In the genomic region with DNA sequence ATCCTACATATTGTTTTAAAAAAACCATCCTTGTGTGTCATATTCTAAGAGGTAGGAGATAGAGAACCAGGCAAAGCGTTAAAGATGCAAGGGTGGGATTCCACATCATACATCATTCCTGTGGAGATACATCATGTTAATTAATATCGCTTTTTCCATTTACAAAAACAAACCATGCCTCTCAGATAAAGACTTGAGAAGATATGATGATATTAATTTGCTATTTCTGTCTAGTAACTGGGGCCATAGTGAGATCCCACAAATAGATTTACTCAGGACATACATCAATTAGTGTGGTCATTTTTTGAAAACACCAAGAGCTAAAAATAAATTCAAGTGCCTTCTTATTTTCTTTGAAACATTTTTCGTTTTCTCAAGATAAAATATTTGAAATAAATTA, we compare ENCODE assay signal across 2 cellular contexts.
TF ChIP-seq lines count a peak whose summit lies in the region.

No MANE protein-coding gene starts in this region.

TF ChIP-seq in SK-N-SH, 30 proteins besides CTCF, POLR2A, EP300 and RAD21 (continued from another document):
- TF ChIP-seq RFX5 (IDR thresholded peaks at IDR 0.05; ENCODE audit: low read length) (no peak), TCF12 (IDR thresholded peaks at IDR 0.05) (no peak), FOSL2 (IDR thresholded peaks at IDR 0.05; ENCODE audit: borderline replicate concordance, low read depth) (no peak), TAF1 (IDR thresholded peaks at IDR 0.05; ENCODE audit: borderline replicate concordance, low read depth, low read length) (no peak), GABPA (IDR thresholded peaks at IDR 0.05; ENCODE audit: low read depth) (no peak), POLR2AphosphoS5 (IDR thresholded peaks at IDR 0.05; ENCODE audit: low read depth, low read length) (no peak), JUND (IDR thresholded peaks at IDR 0.05) (no peak), RCOR1 (IDR thresholded peaks at IDR 0.05; ENCODE audit: low read length) (no peak), SIN3A (IDR thresholded peaks at IDR 0.05; ENCODE audit: borderline replicate concordance, low read depth, low read length) (no peak), IRF3 (IDR thresholded peaks at IDR 0.05; ENCODE audit: low read depth, low read length) (no peak), MXI1 (IDR thresholded peaks at IDR 0.05; ENCODE audit: low read depth, low read length) (no peak), CHD2 (IDR thresholded peaks at IDR 0.05; ENCODE audit: low read length, partially characterized antibody) (no peak), RXRA (IDR thresholded peaks at IDR 0.05; ENCODE audit: borderline replicate concordance, low read depth) (no peak)
- TF ChIP-seq, protein P1, sequence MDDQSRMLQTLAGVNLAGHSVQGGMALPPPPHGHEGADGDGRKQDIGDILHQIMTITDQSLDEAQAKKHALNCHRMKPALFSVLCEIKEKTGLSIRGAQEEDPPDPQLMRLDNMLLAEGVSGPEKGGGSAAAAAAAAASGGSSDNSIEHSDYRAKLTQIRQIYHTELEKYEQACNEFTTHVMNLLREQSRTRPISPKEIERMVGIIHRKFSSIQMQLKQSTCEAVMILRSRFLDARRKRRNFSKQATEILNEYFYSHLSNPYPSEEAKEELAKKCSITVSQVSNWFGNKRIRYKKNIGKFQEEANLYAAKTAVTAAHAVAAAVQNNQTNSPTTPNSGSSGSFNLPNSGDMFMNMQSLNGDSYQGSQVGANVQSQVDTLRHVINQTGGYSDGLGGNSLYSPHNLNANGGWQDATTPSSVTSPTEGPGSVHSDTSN (IDR thresholded peaks at IDR 0.05): no peak

TF ChIP-seq in endothelial cell of umbilical vein, 7 proteins besides CTCF, POLR2A, EP300 and RAD21 (continued from another document):
- TF ChIP-seq MAX (IDR thresholded peaks at IDR 0.05; ENCODE audit: insufficient read depth, insufficient read length) (no peak), MYC (IDR thresholded peaks at IDR 0.05; ENCODE audit: low read depth, low read length) (no peak), JUN (IDR thresholded peaks at IDR 0.05; ENCODE audit: borderline replicate concordance, insufficient read depth, insufficient read length, low read depth) (no peak), FOS (IDR thresholded peaks at IDR 0.05; ENCODE audit: borderline replicate concordance, insufficient read depth, low read length) (no peak), EZH2 (IDR thresholded peaks at IDR 0.05; ENCODE audit: borderline replicate concordance, low read depth, low read length, severe bottlenecking) (no peak), GATA2 (IDR thresholded peaks at IDR 0.05; ENCODE audit: insufficient read depth, insufficient read length, low read depth, low read length) (no peak)
